ENCODE assay signal across 8 cellular contexts in genomic region chr2:130864830-130865229, GRCh38. TPM values are rescaled to one million over a fixed set of nuclear protein-coding genes. Genes with fewer than 3 reads are reported as not detected.
DNase-seq lines count a peak whose midpoint lies in the region; ATAC-seq and TF ChIP-seq lines count a peak whose summit lies in the region.

No MANE protein-coding gene starts in this region.

- ATAC-seq in GM21786 (IDR thresholded peaks at IDR 0.05; ENCODE audit: unreplicated experiment) (no peak), HG02981 (IDR thresholded peaks at IDR 0.05; ENCODE audit: unreplicated experiment) (no peak), HG03469 (IDR thresholded peaks at IDR 0.05; ENCODE audit: unreplicated experiment) (no peak)

- H3K27ac ChIP-seq in SK-N-MC (no peak overlapping the region), hepatocyte (peak overlapping the region; percentile 31)

- H3K9me2 ChIP-seq in hepatocyte (replicated peaks; ENCODE audit: insufficient read depth): no peaks in the 10 kb centered on the region

- no peaks in the 10 kb centered on the region for H3K27me3 ChIP-seq in hepatocyte

- H3K4me1 ChIP-seq in hepatocyte (ENCODE audit: insufficient read depth): peaks cover 4% of the 10 kb centered on the region

- 30% methylated on average over 5 of the region's 5 CpGs for WGBS in hepatocyte (ENCODE audit: low lambda C conversion rate, missing lambda C conversion rate)

- H3K9me3 ChIP-seq in SK-N-MC (ENCODE audit: low read depth, low read length) (no peaks in the 10 kb centered on the region), hepatocyte (ENCODE audit: low read depth) (no peaks in the 10 kb centered on the region)

- H3K79me2 ChIP-seq in hepatocyte: no peaks in the 10 kb centered on the region

- H3K36me3 ChIP-seq in SK-N-MC (ENCODE audit: insufficient read depth, low read length): no peaks in the 10 kb centered on the region
- H3K36me3 ChIP-seq in hepatocyte (replicated peaks; ENCODE audit: insufficient read depth, low read depth): no peaks in the 10 kb centered on the region

- H4K20me1 ChIP-seq in hepatocyte (ENCODE audit: insufficient read depth, poor library complexity, severe bottlenecking): no peaks in the 10 kb centered on the region

- no peak for TF ChIP-seq CTCF in hepatocyte (IDR thresholded peaks at IDR 0.05; ENCODE audit: poor library complexity)

- DNase-seq in CD1c-positive myeloid dendritic cell (ENCODE audit: extremely low spot score) (peak; percentile 2), NAMALWA (ENCODE audit: low spot score) (peak; percentile 56), SK-N-MC (ENCODE audit: low read depth, low spot score) (peak; percentile 1), hepatocyte (ENCODE audit: low spot score) (peak; percentile 62), hypothalamus (lab: John Stamatoyannopoulos, UW) (no peak)

- no peak overlapping the region for H2AFZ ChIP-seq in hepatocyte

- no peak overlapping the region for H3K9ac ChIP-seq in SK-N-MC (ENCODE audit: insufficient read length)

- no peak overlapping the region for H3K4me2 ChIP-seq in hepatocyte

- H3K4me3 ChIP-seq in SK-N-MC (no peak overlapping the region), hepatocyte (no peak overlapping the region)

RNA-seq across cellular contexts. Expression of gene ARHGEF4, which starts 28.1 kb away (rescaled TPM):
- total RNA-seq in hepatocyte: 15.8 and 17.8 TPM in 2 replicates
- polyA plus RNA-seq in hepatocyte: 11.2 and 17.3 TPM in 2 replicates

Comparison
In these comparisons a context has a peak if more than half of its experiments do, and no peak if none do; other contexts are left out.
1. DNase-seq: peak in CD1c-positive myeloid dendritic cell (single experiment), NAMALWA (single experiment), SK-N-MC (single experiment) and hepatocyte (single experiment); none in hypothalamus (0 of 51).